In genomic region chr10:35735412-35735811, GRCh38 we compare ENCODE assay signal across 1 cellular context.
TF ChIP-seq lines count a peak whose summit lies in the region.

No MANE protein-coding gene starts in this region.

TF ChIP-seq in IMR-90, 13 proteins besides CTCF, POLR2A, EP300 and RAD21 (continued from another document):
- TF ChIP-seq, protein P1, sequence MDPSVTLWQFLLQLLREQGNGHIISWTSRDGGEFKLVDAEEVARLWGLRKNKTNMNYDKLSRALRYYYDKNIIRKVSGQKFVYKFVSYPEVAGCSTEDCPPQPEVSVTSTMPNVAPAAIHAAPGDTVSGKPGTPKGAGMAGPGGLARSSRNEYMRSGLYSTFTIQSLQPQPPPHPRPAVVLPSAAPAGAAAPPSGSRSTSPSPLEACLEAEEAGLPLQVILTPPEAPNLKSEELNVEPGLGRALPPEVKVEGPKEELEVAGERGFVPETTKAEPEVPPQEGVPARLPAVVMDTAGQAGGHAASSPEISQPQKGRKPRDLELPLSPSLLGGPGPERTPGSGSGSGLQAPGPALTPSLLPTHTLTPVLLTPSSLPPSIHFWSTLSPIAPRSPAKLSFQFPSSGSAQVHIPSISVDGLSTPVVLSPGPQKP (IDR thresholded peaks at IDR 0.05; ENCODE audit: borderline replicate concordance, low read depth, low read length) = no peak
